In genomic region chr1:45643341-45643740, GRCh38 we compare ENCODE assay signal across 11 cellular contexts.
"Had no signal": no experiment of that assay in that cellular context is flagged by ENCODE, and none has a peak within 500 bp of the region (broad histone marks: within the 10 kb centered on the region; RNA-seq: fewer than 3 reads in every experiment).

No MANE protein-coding gene starts in this region.

- H3K27ac ChIP-seq: esophagus muscularis mucosa had no signal

- H3K27me3 ChIP-seq: esophagus muscularis mucosa had no signal

- H3K9me3 ChIP-seq: esophagus muscularis mucosa had no signal

- H3K27me3 Mint-ChIP-seq: activated CD4-positive, alpha-beta T cell treated with anti-CD3 and anti-CD28 coated beads, Interleukin-2, amount 10 ng/mL, durations not matched to agents 24 days and 14 days; activated naive CD4-positive, alpha-beta T cell treated with anti-CD3 and anti-CD28 coated beads, Interleukin-2, amount 50 U/mL, for 24 hours; stimulated activated naive CD8-positive, alpha-beta T cell treated with anti-CD3 and anti-CD28 coated beads, Interleukin-15, Interleukin-2, amounts not matched to agents 100 ng/mL and 50 ng/mL, for 24 hours had no signal

- H3K27ac Mint-ChIP-seq: activated CD4-positive, alpha-beta T cell treated with anti-CD3 and anti-CD28 coated beads, Interleukin-2, amount 10 ng/mL, durations not matched to agents 24 days and 14 days; stimulated activated naive CD8-positive, alpha-beta T cell treated with anti-CD3 and anti-CD28 coated beads, Interleukin-15, Interleukin-2, amounts not matched to agents 100 ng/mL and 50 ng/mL, for 24 hours had no signal

- ATAC-seq: left cardiac atrium had no signal

- H3K4me3 Mint-ChIP-seq: activated CD4-positive, alpha-beta T cell treated with anti-CD3 and anti-CD28 coated beads, Interleukin-2, amount 10 ng/mL, durations not matched to agents 24 days and 14 days; activated naive CD4-positive, alpha-beta T cell treated with anti-CD3 and anti-CD28 coated beads, Interleukin-2, amount 50 U/mL, for 24 hours; neural crest cell; stimulated activated naive CD8-positive, alpha-beta T cell treated with anti-CD3 and anti-CD28 coated beads, Interleukin-15, Interleukin-2, amounts not matched to agents 100 ng/mL and 50 ng/mL, for 24 hours had no signal

- DNase-seq: activated CD4-positive, alpha-beta T cell treated with anti-CD3 and anti-CD28 coated beads, Interleukin-2, amount 10 ng/mL, durations not matched to agents 24 days and 14 days; activated effector memory CD4-positive, alpha-beta T cell treated with Interleukin-2 at 50 U/mL for 16 hours; amygdala; left cardiac atrium; stimulated activated CD4-positive, alpha-beta T cell treated with anti-CD3 and anti-CD28 coated beads, Interleukin-4, amount 100 ng/mL, for 1 hour; stimulated activated CD8-positive, alpha-beta memory T cell treated with anti-CD3 and anti-CD28 coated beads, Interleukin-4, amount 100 ng/mL, for 48 hours; T1000 had no signal

- H3K4me3 ChIP-seq: esophagus muscularis mucosa had no signal

- H3K9me3 Mint-ChIP-seq: activated CD4-positive, alpha-beta T cell treated with anti-CD3 and anti-CD28 coated beads, Interleukin-2, amount 10 ng/mL, durations not matched to agents 24 days and 14 days; activated naive CD4-positive, alpha-beta T cell treated with anti-CD3 and anti-CD28 coated beads, Interleukin-2, amount 50 U/mL, for 24 hours; neural crest cell; stimulated activated naive CD8-positive, alpha-beta T cell treated with anti-CD3 and anti-CD28 coated beads, Interleukin-15, Interleukin-2, amounts not matched to agents 100 ng/mL and 50 ng/mL, for 24 hours had no signal
